ENCODE assay signal across 1 cellular context in genomic region chr10:125084191-125085186, GRCh38.
TF ChIP-seq lines count a peak whose summit lies in the region.

No MANE protein-coding gene starts in this region.

TF ChIP-seq in A549, 52 proteins besides CTCF, POLR2A, EP300 and RAD21 (continued from another document):
- no peak for TF ChIP-seq REST (IDR thresholded peaks at IDR 0.05)
- 0 out of 2 replicates have a peak, but pooled peaks have one; percentile 23 for TF ChIP-seq RARB (CRISPR knock-in tag; IDR thresholded peaks at IDR 0.05)
- no peak for TF ChIP-seq HOXB13 (CRISPR knock-in tag; IDR thresholded peaks at IDR 0.05; ENCODE audit: low read depth)
- TF ChIP-seq MYC (IDR thresholded peaks at IDR 0.05; ENCODE audit: borderline replicate concordance, low read length) = peak; percentile 60; the same call in 1 of the 2 replicates
- TF ChIP-seq TFCP2L1 (CRISPR knock-in tag; IDR thresholded peaks at IDR 0.05) = peak; percentile 38; the same call in 1 of the 2 replicates
- peak; percentile 36; the same call in 2 of the 3 replicates for TF ChIP-seq SMC3 (IDR thresholded peaks at IDR 0.05)
- 0 out of 2 replicates have a peak, but pooled peaks have one; percentile 30 for TF ChIP-seq HEYL (CRISPR knock-in tag; IDR thresholded peaks at IDR 0.05)
- TF ChIP-seq TP53 (CRISPR knock-in tag; IDR thresholded peaks at IDR 0.05) = 0 out of 2 replicates have a peak, but pooled peaks have one; percentile 63
- peak; percentile 53; the same call in 1 of the 2 replicates for TF ChIP-seq FOSB (CRISPR knock-in tag; IDR thresholded peaks at IDR 0.05)
- TF ChIP-seq EHMT2 (IDR thresholded peaks at IDR 0.05; ENCODE audit: low read depth) = no peak
- TF ChIP-seq KDM1A (IDR thresholded peaks at IDR 0.05; ENCODE audit: low read depth) = no peak
- no peak for TF ChIP-seq KDM5A (IDR thresholded peaks at IDR 0.05)
- peak; percentile 54 for TF ChIP-seq MAX (IDR thresholded peaks at IDR 0.05)
- TF ChIP-seq, protein P1, sequence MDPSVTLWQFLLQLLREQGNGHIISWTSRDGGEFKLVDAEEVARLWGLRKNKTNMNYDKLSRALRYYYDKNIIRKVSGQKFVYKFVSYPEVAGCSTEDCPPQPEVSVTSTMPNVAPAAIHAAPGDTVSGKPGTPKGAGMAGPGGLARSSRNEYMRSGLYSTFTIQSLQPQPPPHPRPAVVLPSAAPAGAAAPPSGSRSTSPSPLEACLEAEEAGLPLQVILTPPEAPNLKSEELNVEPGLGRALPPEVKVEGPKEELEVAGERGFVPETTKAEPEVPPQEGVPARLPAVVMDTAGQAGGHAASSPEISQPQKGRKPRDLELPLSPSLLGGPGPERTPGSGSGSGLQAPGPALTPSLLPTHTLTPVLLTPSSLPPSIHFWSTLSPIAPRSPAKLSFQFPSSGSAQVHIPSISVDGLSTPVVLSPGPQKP (IDR thresholded peaks at IDR 0.05; ENCODE audit: low read depth, low read length) = no peak
- peak; percentile 97 for TF ChIP-seq MAFK (IDR thresholded peaks at IDR 0.05; ENCODE audit: partially characterized antibody)
